In the genomic region with DNA sequence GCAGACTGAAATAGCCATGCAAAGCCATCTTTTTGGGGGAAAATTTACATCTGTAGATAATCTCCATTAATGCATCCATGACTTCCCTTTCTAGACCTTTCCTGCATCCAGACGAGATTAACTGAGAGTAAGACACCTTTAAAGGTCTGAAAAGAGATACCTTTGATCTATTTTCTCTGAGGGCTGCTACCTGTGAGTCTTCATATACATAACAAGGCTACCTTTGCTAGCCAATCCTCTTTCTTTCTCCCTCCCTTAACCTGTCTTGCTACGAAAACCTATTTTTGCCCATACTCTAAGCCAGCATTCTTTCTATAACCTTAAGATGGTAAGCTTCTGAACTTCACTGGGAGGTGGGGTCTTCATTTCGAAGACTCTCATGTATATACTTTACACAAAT, we compare ENCODE assay signal across 33 cellular contexts.
"Had no signal": no experiment of that assay in that cellular context is flagged by ENCODE, and none has a peak within 500 bp of the region (broad histone marks: within the 10 kb centered on the region; RNA-seq: fewer than 3 reads in every experiment).

No MANE protein-coding gene starts in this region.

- H3K4me1 ChIP-seq: adrenal gland, body of pancreas, colonic mucosa, esophagus squamous epithelium, gastroesophageal sphincter, heart right ventricle had no signal

- H3K4me1 Mint-ChIP-seq: activated CD4-positive, alpha-beta T cell treated with anti-CD3 and anti-CD28 coated beads for 36 hours; activated CD4-positive, alpha-beta T cell treated with anti-CD3 and anti-CD28 coated beads, Interleukin-2, amount 10 ng/mL, durations not matched to agents 24 days and 14 days; activated CD8-positive, alpha-beta memory T cell treated with anti-CD3 and anti-CD28 coated beads, Interleukin-2, amount 10 ng/mL, durations not matched to agents 7 days and 5 days; activated naive CD4-positive, alpha-beta T cell treated with anti-CD3 and anti-CD28 coated beads, Interleukin-2, amount 50 U/mL, for 24 hours; activated naive CD8-positive, alpha-beta T cell treated with anti-CD3 and anti-CD28 coated beads for 36 hours; activated naive CD8-positive, alpha-beta T cell treated with anti-CD3 and anti-CD28 coated beads, Interleukin-2, amount 50 U/mL, for 24 hours; T-helper 17 cell had no signal

- ATAC-seq: activated CD4-positive, alpha-beta T cell treated with anti-CD3 and anti-CD28 coated beads for 36 hours; activated CD8-positive, alpha-beta memory T cell treated with anti-CD3 and anti-CD28 coated beads, Interleukin-2, amount 10 ng/mL, durations not matched to agents 7 days and 5 days; activated CD8-positive, alpha-beta T cell treated with anti-CD3 and anti-CD28 coated beads, Interleukin-2, amount 10 ng/mL, durations not matched to agents 7 days and 5 days; activated naive CD8-positive, alpha-beta T cell treated with anti-CD3 and anti-CD28 coated beads, Interleukin-2, amount 50 U/mL, for 24 hours; body of pancreas; gastroesophageal sphincter; heart right ventricle; T-helper 17 cell had no signal

- H3K9me3 Mint-ChIP-seq: activated CD4-positive, alpha-beta T cell treated with anti-CD3 and anti-CD28 coated beads, Interleukin-2, amount 10 ng/mL, durations not matched to agents 24 days and 14 days; activated naive CD4-positive, alpha-beta T cell treated with anti-CD3 and anti-CD28 coated beads for 36 hours; activated naive CD8-positive, alpha-beta T cell treated with anti-CD3 and anti-CD28 coated beads for 36 hours; activated naive CD8-positive, alpha-beta T cell treated with anti-CD3 and anti-CD28 coated beads, Interleukin-2, amount 50 U/mL, for 24 hours had no signal

- H3K27ac Mint-ChIP-seq: activated CD4-positive, alpha-beta memory T cell treated with anti-CD3 and anti-CD28 coated beads for 36 hours; activated CD4-positive, alpha-beta T cell treated with anti-CD3 and anti-CD28 coated beads for 36 hours; activated CD4-positive, alpha-beta T cell treated with anti-CD3 and anti-CD28 coated beads, Interleukin-2, amount 10 ng/mL, durations not matched to agents 24 days and 14 days; activated CD8-positive, alpha-beta memory T cell treated with anti-CD3 and anti-CD28 coated beads, Interleukin-2, amount 10 ng/mL, durations not matched to agents 7 days and 5 days; activated CD8-positive, alpha-beta T cell treated with anti-CD3 and anti-CD28 coated beads, Interleukin-2, amount 10 ng/mL, durations not matched to agents 7 days and 5 days; activated naive CD4-positive, alpha-beta T cell treated with anti-CD3 and anti-CD28 coated beads for 36 hours; activated naive CD4-positive, alpha-beta T cell treated with anti-CD3 and anti-CD28 coated beads, Interleukin-2, amount 50 U/mL, for 24 hours; activated naive CD8-positive, alpha-beta T cell treated with anti-CD3 and anti-CD28 coated beads for 36 hours; activated naive CD8-positive, alpha-beta T cell treated with anti-CD3 and anti-CD28 coated beads, Interleukin-2, amount 50 U/mL, for 24 hours; activated T-helper 1 cell treated with anti-CD3 and anti-CD28 coated beads, Interleukin-12 subunit alpha, Interleukin-12 subunit beta, Interleukin-2, Interleukin-4 antibody, amounts not matched to agents 30 ng/mL and 10 ng/mL and 1 ng/mL, durations not matched to agents 14 hours and 24 hours and 36 hours; activated T-helper 2 cell treated with anti-CD3 and anti-CD28 coated beads, Interferon-gamma antibody, Interleukin-2, Interleukin-4, amounts not matched to agents 10 μg/mL and 5 μg/mL and 100 μg/mL, durations not matched to agents 14 hours and 24 hours and 36 hours; T-helper 17 cell; T-helper 2 cell treated with Interferon-gamma antibody and Interleukin-4, amounts not matched to agents 5 μg/mL and 100 μg/mL, for 36 hours had no signal

- H3K4me3 ChIP-seq: adrenal gland, body of pancreas, colonic mucosa, esophagus squamous epithelium, gastroesophageal sphincter, heart right ventricle had no signal

- H3K36me3 Mint-ChIP-seq: activated CD4-positive, alpha-beta memory T cell treated with anti-CD3 and anti-CD28 coated beads for 36 hours; activated CD8-positive, alpha-beta memory T cell treated with anti-CD3 and anti-CD28 coated beads, Interleukin-2, amount 10 ng/mL, durations not matched to agents 7 days and 5 days; activated naive CD4-positive, alpha-beta T cell treated with anti-CD3 and anti-CD28 coated beads, Interleukin-2, amount 50 U/mL, for 24 hours; activated naive CD8-positive, alpha-beta T cell treated with anti-CD3 and anti-CD28 coated beads for 36 hours had no signal

- H3K4me3 Mint-ChIP-seq: activated CD4-positive, alpha-beta memory T cell treated with anti-CD3 and anti-CD28 coated beads for 36 hours; activated CD4-positive, alpha-beta T cell treated with anti-CD3 and anti-CD28 coated beads for 36 hours; activated CD4-positive, alpha-beta T cell treated with anti-CD3 and anti-CD28 coated beads, Interleukin-2, amount 10 ng/mL, durations not matched to agents 24 days and 14 days; activated CD8-positive, alpha-beta memory T cell treated with anti-CD3 and anti-CD28 coated beads, Interleukin-2, amount 10 ng/mL, durations not matched to agents 7 days and 5 days; activated CD8-positive, alpha-beta T cell treated with anti-CD3 and anti-CD28 coated beads, Interleukin-2, amount 10 ng/mL, durations not matched to agents 7 days and 5 days; activated naive CD4-positive, alpha-beta T cell treated with anti-CD3 and anti-CD28 coated beads for 36 hours; activated naive CD4-positive, alpha-beta T cell treated with anti-CD3 and anti-CD28 coated beads, Interleukin-2, amount 50 U/mL, for 24 hours; activated naive CD8-positive, alpha-beta T cell treated with anti-CD3 and anti-CD28 coated beads for 36 hours; activated naive CD8-positive, alpha-beta T cell treated with anti-CD3 and anti-CD28 coated beads, Interleukin-2, amount 50 U/mL, for 24 hours; activated T-helper 1 cell treated with anti-CD3 and anti-CD28 coated beads, Interleukin-12 subunit alpha, Interleukin-12 subunit beta, Interleukin-2, Interleukin-4 antibody, amounts not matched to agents 30 ng/mL and 10 ng/mL and 1 ng/mL, durations not matched to agents 14 hours and 24 hours and 36 hours; T-helper 17 cell; T-helper 2 cell treated with Interferon-gamma antibody and Interleukin-4, amounts not matched to agents 5 μg/mL and 100 μg/mL, for 36 hours had no signal

- H3K9me3 ChIP-seq: adrenal gland, body of pancreas, colonic mucosa, esophagus squamous epithelium, gastroesophageal sphincter, heart right ventricle had no signal

- H3K36me3 ChIP-seq: adrenal gland, colonic mucosa, esophagus squamous epithelium, gastroesophageal sphincter, heart right ventricle, WERI-Rb-1 had no signal

- H3K27ac ChIP-seq: adrenal gland, body of pancreas, colonic mucosa, epithelial cell of prostate, esophagus squamous epithelium, gastroesophageal sphincter, heart right ventricle, WERI-Rb-1 had no signal

- H3K27me3 Mint-ChIP-seq: activated CD4-positive, alpha-beta memory T cell treated with anti-CD3 and anti-CD28 coated beads for 36 hours; activated CD4-positive, alpha-beta T cell treated with anti-CD3 and anti-CD28 coated beads for 36 hours; activated CD4-positive, alpha-beta T cell treated with anti-CD3 and anti-CD28 coated beads, Interleukin-2, amount 10 ng/mL, durations not matched to agents 24 days and 14 days; activated CD8-positive, alpha-beta memory T cell treated with anti-CD3 and anti-CD28 coated beads, Interleukin-2, amount 10 ng/mL, durations not matched to agents 7 days and 5 days; activated naive CD4-positive, alpha-beta T cell treated with anti-CD3 and anti-CD28 coated beads, Interleukin-2, amount 50 U/mL, for 24 hours; activated naive CD8-positive, alpha-beta T cell treated with anti-CD3 and anti-CD28 coated beads for 36 hours; activated naive CD8-positive, alpha-beta T cell treated with anti-CD3 and anti-CD28 coated beads, Interleukin-2, amount 50 U/mL, for 24 hours; T-helper 17 cell had no signal

- DNase-seq: activated CD4-positive, alpha-beta memory T cell treated with anti-CD3 and anti-CD28 coated beads for 36 hours; activated CD4-positive, alpha-beta T cell treated with anti-CD3 and anti-CD28 coated beads for 36 hours; activated CD4-positive, alpha-beta T cell treated with anti-CD3 and anti-CD28 coated beads, Interleukin-2, amount 10 ng/mL, durations not matched to agents 24 days and 14 days; activated CD4-positive, CD25-positive, alpha-beta regulatory T cell; activated CD4-positive, CD25-positive, alpha-beta regulatory T cell treated with anti-CD3 and anti-CD28 coated beads, Interleukin-2, amount 50 U/mL, for 72 hours; activated CD8-positive, alpha-beta memory T cell treated with anti-CD3 and anti-CD28 coated beads, Interleukin-2, amount 10 ng/mL, durations not matched to agents 7 days and 5 days; activated CD8-positive, alpha-beta memory T cell treated with anti-CD3 and anti-CD28 coated beads, Interleukin-2, amount 50 U/mL, for 4 hours; activated CD8-positive, alpha-beta T cell treated with anti-CD3 and anti-CD28 coated beads, Interleukin-2, amount 10 ng/mL, durations not matched to agents 7 days and 5 days; activated effector memory CD4-positive, alpha-beta T cell treated with anti-CD3 and anti-CD28 coated beads, Interleukin-2, amount 50 U/mL, for 16 hours; activated naive CD4-positive, alpha-beta T cell treated with anti-CD3 and anti-CD28 coated beads for 36 hours; activated naive CD8-positive, alpha-beta T cell treated with anti-CD3 and anti-CD28 coated beads for 36 hours; activated naive CD8-positive, alpha-beta T cell treated with anti-CD3 and anti-CD28 coated beads, Interleukin-2, amount 50 U/mL, for 24 hours; activated T-cell treated with anti-CD3 and anti-CD28 coated beads, Interleukin-2, amount 50 U/mL, for 1 hour; activated T-cell treated with anti-CD3 and anti-CD28 coated beads, Interleukin-2, amount 50 U/mL, for 48 hours; adrenal gland; amygdala; aorta; body of pancreas; cerebellar nuclear complex; colonic mucosa; effector CD8-positive, alpha-beta T cell; esophagus squamous epithelium; foreskin melanocyte; heart right ventricle; T-helper 17 cell; T1000; WERI-Rb-1 had no signal

- H3K27me3 ChIP-seq: adrenal gland, body of pancreas, colonic mucosa, esophagus squamous epithelium, gastroesophageal sphincter, heart right ventricle had no signal
